In the genomic region with DNA sequence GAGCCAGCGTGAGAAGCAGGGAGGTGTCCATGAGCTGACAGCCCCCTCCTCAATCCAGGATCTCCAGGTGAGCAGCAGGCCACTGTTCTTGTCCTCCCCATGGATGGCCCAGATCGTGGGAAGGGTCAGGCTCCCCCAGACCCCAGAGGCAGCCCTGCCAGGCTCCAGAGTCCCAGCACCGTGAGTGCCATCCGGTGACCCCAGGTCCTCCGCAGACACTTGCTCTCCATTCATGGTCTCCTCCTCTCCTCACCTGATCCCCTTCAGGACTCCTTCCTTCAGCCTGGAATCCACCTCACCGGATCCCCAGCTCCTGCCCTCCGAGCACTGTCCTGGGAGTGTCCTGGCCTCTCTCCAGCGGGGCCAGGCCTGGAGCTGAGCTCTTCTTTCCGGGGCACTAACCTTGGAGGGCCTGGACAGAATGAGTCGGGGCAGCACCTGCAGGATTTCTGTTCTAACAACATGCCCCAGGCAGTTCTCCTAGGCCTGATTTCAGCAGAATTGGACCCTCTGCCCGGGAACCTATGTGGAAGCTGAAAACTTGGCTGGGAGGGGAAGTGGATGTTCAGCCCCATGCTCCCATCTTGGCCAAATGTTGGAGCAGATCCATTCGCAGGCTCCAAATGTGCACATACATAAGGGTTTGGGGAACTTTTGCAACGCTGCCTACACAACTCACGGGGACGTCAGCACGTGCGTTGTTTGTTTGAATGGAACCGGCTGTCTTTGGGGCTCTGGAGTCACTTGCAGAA, we compare ENCODE assay signal across 24 cellular contexts.
"Had no signal": no experiment of that assay in that cellular context is flagged by ENCODE, and none has a peak within 500 bp of the region (broad histone marks: within the 10 kb centered on the region; RNA-seq: fewer than 3 reads in every experiment).

No MANE protein-coding gene starts in this region.

- H3K4me3 Mint-ChIP-seq: activated CD8-positive, alpha-beta T cell treated with anti-CD3 and anti-CD28 coated beads, Interleukin-2, amount 10 ng/mL, durations not matched to agents 7 days and 5 days; activated naive CD4-positive, alpha-beta T cell treated with anti-CD3 and anti-CD28 coated beads for 36 hours; activated naive CD8-positive, alpha-beta T cell treated with anti-CD3 and anti-CD28 coated beads, Interleukin-2, amount 10 ng/mL, durations not matched to agents 7 days and 5 days; mesothelial cell of epicardium; naive thymus-derived CD8-positive, alpha-beta T cell; stimulated activated memory B cell treated with anti-CD40 and anti-IgM and Interleukin-4, amounts not matched to agents 10 μg/mL and 1 μg/mL and 100 μg/mL, for 72 hours; T-helper 2 cell treated with Interferon-gamma antibody and Interleukin-4, amounts not matched to agents 5 μg/mL and 100 μg/mL, for 36 hours; type B pancreatic cell had no signal

- H3K4me3 ChIP-seq: breast epithelium, coronary artery, heart right ventricle, smooth muscle cell had no signal

- H3K9me3 Mint-ChIP-seq: activated naive CD4-positive, alpha-beta T cell treated with anti-CD3 and anti-CD28 coated beads for 36 hours; activated naive CD8-positive, alpha-beta T cell treated with anti-CD3 and anti-CD28 coated beads, Interleukin-2, amount 10 ng/mL, durations not matched to agents 7 days and 5 days; activated T-helper 2 cell treated with anti-CD3 and anti-CD28 coated beads, Interferon-gamma antibody, Interleukin-2, Interleukin-4, amounts not matched to agents 10 μg/mL and 5 μg/mL and 100 μg/mL, durations not matched to agents 14 hours and 24 hours and 36 hours; mesothelial cell of epicardium; naive thymus-derived CD8-positive, alpha-beta T cell; T-helper 2 cell treated with Interferon-gamma antibody and Interleukin-4, amounts not matched to agents 5 μg/mL and 100 μg/mL, for 36 hours; type B pancreatic cell had no signal

- H3K27ac Mint-ChIP-seq: activated CD8-positive, alpha-beta T cell treated with anti-CD3 and anti-CD28 coated beads, Interleukin-2, amount 10 ng/mL, durations not matched to agents 7 days and 5 days; activated naive CD4-positive, alpha-beta T cell treated with anti-CD3 and anti-CD28 coated beads for 36 hours; activated naive CD8-positive, alpha-beta T cell treated with anti-CD3 and anti-CD28 coated beads, Interleukin-2, amount 10 ng/mL, durations not matched to agents 7 days and 5 days; activated T-helper 2 cell treated with anti-CD3 and anti-CD28 coated beads, Interferon-gamma antibody, Interleukin-2, Interleukin-4, amounts not matched to agents 10 μg/mL and 5 μg/mL and 100 μg/mL, durations not matched to agents 14 hours and 24 hours and 36 hours; mesothelial cell of epicardium; stimulated activated memory B cell treated with anti-CD40 and anti-IgM and Interleukin-4, amounts not matched to agents 10 μg/mL and 1 μg/mL and 100 μg/mL, for 72 hours; T-helper 2 cell treated with Interferon-gamma antibody and Interleukin-4, amounts not matched to agents 5 μg/mL and 100 μg/mL, for 36 hours; type B pancreatic cell had no signal

- DNase-seq: activated CD4-positive, alpha-beta T cell treated with anti-CD3 and anti-CD28 coated beads for 1 hour; activated CD4-positive, alpha-beta T cell treated with anti-CD3 and anti-CD28 coated beads, Interleukin-2, amount 50 U/mL, for 1 hour; activated CD8-positive, alpha-beta T cell treated with anti-CD3 and anti-CD28 coated beads, Interleukin-2, amount 10 ng/mL, durations not matched to agents 7 days and 5 days; activated naive CD4-positive, alpha-beta T cell treated with anti-CD3 and anti-CD28 coated beads for 36 hours; activated naive CD8-positive, alpha-beta T cell treated with anti-CD3 and anti-CD28 coated beads, Interleukin-2, amount 10 ng/mL, durations not matched to agents 7 days and 5 days; activated T-cell treated with anti-CD3 and anti-CD28 coated beads, Interleukin-2, amount 50 U/mL, for 1 hour; amniotic stem cell; erythroblast; foreskin fibroblast; heart right ventricle; nucleus accumbens; stimulated activated CD4-positive, alpha-beta T cell treated with anti-CD3 and anti-CD28 coated beads, Interleukin-15, amount 100 ng/mL, for 24 hours had no signal

- H3K4me1 ChIP-seq: breast epithelium, heart right ventricle had no signal

- ATAC-seq: activated CD8-positive, alpha-beta T cell treated with anti-CD3 and anti-CD28 coated beads, Interleukin-2, amount 10 ng/mL, durations not matched to agents 7 days and 5 days; naive thymus-derived CD8-positive, alpha-beta T cell; sciatic nerve; stimulated activated memory B cell treated with anti-CD40 and anti-IgM and Interleukin-4, amounts not matched to agents 10 μg/mL and 1 μg/mL and 100 μg/mL, for 72 hours had no signal

- H3K27me3 Mint-ChIP-seq: stimulated activated memory B cell treated with anti-CD40 and anti-IgM and Interleukin-4, amounts not matched to agents 10 μg/mL and 1 μg/mL and 100 μg/mL, for 72 hours had no signal

- H3K4me1 Mint-ChIP-seq: activated naive CD8-positive, alpha-beta T cell treated with anti-CD3 and anti-CD28 coated beads, Interleukin-2, amount 10 ng/mL, durations not matched to agents 7 days and 5 days; mesothelial cell of epicardium; naive thymus-derived CD8-positive, alpha-beta T cell had no signal

- H3K27ac ChIP-seq: breast epithelium, coronary artery, heart right ventricle, VCaP had no signal

- H3K36me3 ChIP-seq: breast epithelium, heart right ventricle had no signal

- H3K36me3 Mint-ChIP-seq: activated naive CD8-positive, alpha-beta T cell treated with anti-CD3 and anti-CD28 coated beads, Interleukin-2, amount 10 ng/mL, durations not matched to agents 7 days and 5 days; mesothelial cell of epicardium; naive thymus-derived CD8-positive, alpha-beta T cell; stimulated activated memory B cell treated with anti-CD40 and anti-IgM and Interleukin-4, amounts not matched to agents 10 μg/mL and 1 μg/mL and 100 μg/mL, for 72 hours; type B pancreatic cell had no signal

- H3K9me3 ChIP-seq: breast epithelium, heart right ventricle, SK-N-SH had no signal
